Comparison of ENCODE assay signal across 7 cellular contexts in genomic region chr2:197450935-197451358, GRCh38. TPM values are rescaled to one million over a fixed set of nuclear protein-coding genes. Genes with fewer than 3 reads are reported as not detected.
DNase-seq lines count a peak whose midpoint lies in the region; ATAC-seq and TF ChIP-seq lines count a peak whose summit lies in the region.
"Not testable (repeated sequence)": the region's sequence is repeated elsewhere in the genome, so short reads cannot be mapped to it uniquely, and the experiment has no call there.

No MANE protein-coding gene starts in this region.

- H3K4me3 ChIP-seq in CD4-positive, CD25-positive, alpha-beta regulatory T cell (ENCODE audit: low read depth, low read length); GM23338; OCI-LY1 (ENCODE audit: low read depth, low read length, poor library complexity, severe bottlenecking); neutrophil (ENCODE audit: low read depth in 1 of 2, low read length in 1 of 2): not testable (repeated sequence)

- DNase-seq in CD4-positive, CD25-positive, alpha-beta regulatory T cell, result not testable (repeated sequence)
- DNase-seq in GM23338 (ENCODE audit: low spot score), result peak; percentile 26
- peak; percentile 35 for DNase-seq in NAMALWA (ENCODE audit: low spot score)
- peak; percentile 25 for DNase-seq in activated CD4-positive, alpha-beta T cell treated with anti-CD3 and anti-CD28 coated beads for 36 hours

- H3K4me1 Mint-ChIP-seq in CD4-positive, CD25-positive, alpha-beta regulatory T cell, result peaks cover 11 to 37% (median 28%) of the 10 kb centered on the region in 4 donors
- H3K4me1 Mint-ChIP-seq in GM23338, result not testable (repeated sequence)
- H3K4me1 Mint-ChIP-seq in activated CD4-positive, alpha-beta T cell treated with anti-CD3 and anti-CD28 coated beads for 36 hours, result peaks cover 27% of the 10 kb centered on the region
- H3K4me1 Mint-ChIP-seq in brain, result peaks cover 37% of the 10 kb centered on the region

- CTCF ChIA-PET in activated CD4-positive, alpha-beta T cell treated with anti-CD3 and anti-CD28 coated beads for 36 hours (lab: Charles Lee), result not testable (repeated sequence)

- H3K36me3 Mint-ChIP-seq in CD4-positive, CD25-positive, alpha-beta regulatory T cell; GM23338 (ENCODE audit: low read depth); activated CD4-positive, alpha-beta T cell treated with anti-CD3 and anti-CD28 coated beads for 36 hours (ENCODE audit: low read depth); brain: not testable (repeated sequence)

- H3K27me3 Mint-ChIP-seq in CD4-positive, CD25-positive, alpha-beta regulatory T cell; GM23338 (ENCODE audit: insufficient read depth, low read depth, poor library complexity); activated CD4-positive, alpha-beta T cell treated with anti-CD3 and anti-CD28 coated beads for 36 hours: not testable (repeated sequence)
- peaks cover 14% of the 10 kb centered on the region for H3K27me3 Mint-ChIP-seq in brain

- H2AFZ ChIP-seq in GM23338, result peak overlapping the region; percentile 21; the same call in 1 of the 2 replicates
- H2AFZ ChIP-seq in OCI-LY1 (ENCODE audit: low read length), result 0 out of 2 replicates have a peak overlapping the region, but pooled peaks have one; percentile 71

- H3K36me3 ChIP-seq in CD4-positive, CD25-positive, alpha-beta regulatory T cell (ENCODE audit: control insufficient read depth, insufficient read depth, low read length); GM23338 (ENCODE audit: insufficient read depth); OCI-LY1 (ENCODE audit: insufficient read depth, low read length); neutrophil: not testable (repeated sequence)

- intact Hi-C loops in activated CD4-positive, alpha-beta T cell treated with anti-CD3 and anti-CD28 coated beads for 36 hours (cut with DNase I, micrococcal nuclease), result loop anchor here in 1 of 2 experiments (5.0 kb wide), 1 partner anchor 256 kb away; the partner anchor contains the start of gene MARS2

- H3K9me3 Mint-ChIP-seq in CD4-positive, CD25-positive, alpha-beta regulatory T cell; GM23338; activated CD4-positive, alpha-beta T cell treated with anti-CD3 and anti-CD28 coated beads for 36 hours (ENCODE audit: low read depth); brain: not testable (repeated sequence)

- not testable (repeated sequence) for H3K9ac ChIP-seq in OCI-LY1 (ENCODE audit: low read length)

- H3K9me2 ChIP-seq in GM23338 (ENCODE audit: insufficient read depth); OCI-LY1 (ENCODE audit: low read depth, low read length): not testable (repeated sequence)

- H3K4me2 ChIP-seq in GM23338; OCI-LY1 (ENCODE audit: low read length): not testable (repeated sequence)

- not testable (repeated sequence) for TF ChIP-seq CTCF in GM23338 (conservative IDR thresholded peaks at IDR 0.05; ENCODE audit: low read depth in 2 of 2); OCI-LY1 (IDR thresholded peaks at IDR 0.05; ENCODE audit: low read length); brain (conservative IDR thresholded peaks at IDR 0.05); neutrophil (IDR thresholded peaks at IDR 0.05)

- peaks cover 26% of the 10 kb centered on the region for H3K4me1 ChIP-seq in CD4-positive, CD25-positive, alpha-beta regulatory T cell (ENCODE audit: control insufficient read depth, insufficient read depth, low read length, poor library complexity, severe bottlenecking)
- not testable (repeated sequence) for H3K4me1 ChIP-seq in GM23338 (ENCODE audit: insufficient read depth)
- H3K4me1 ChIP-seq in OCI-LY1 (ENCODE audit: insufficient read depth, low read length, severe bottlenecking), result peaks cover 18% of the 10 kb centered on the region
- H3K4me1 ChIP-seq in neutrophil (ENCODE audit: control insufficient read depth in 1 of 2, insufficient read depth in 1 of 2, low read depth in 1 of 2, low read length in 1 of 2), result peaks cover 29 to 34% of the 10 kb centered on the region in 2 experiments

- peaks cover 12% of the 10 kb centered on the region for H4K20me1 ChIP-seq in GM23338 (replicated peaks; ENCODE audit: insufficient read depth)
- not testable (repeated sequence) for H4K20me1 ChIP-seq in OCI-LY1 (ENCODE audit: insufficient read depth, low read length)

- not testable (repeated sequence) for H3K27me3 ChIP-seq in CD4-positive, CD25-positive, alpha-beta regulatory T cell (ENCODE audit: control insufficient read depth, insufficient read depth, low read length); GM23338 (ENCODE audit: insufficient read depth); OCI-LY1 (ENCODE audit: insufficient read depth, low read length); neutrophil

- peak overlapping the region in 2 of 3 donors; percentile 20 to 29 for H3K27ac Mint-ChIP-seq in CD4-positive, CD25-positive, alpha-beta regulatory T cell
- H3K27ac Mint-ChIP-seq in GM23338; activated CD4-positive, alpha-beta T cell treated with anti-CD3 and anti-CD28 coated beads for 36 hours: not testable (repeated sequence)
- peak overlapping the region in 2 of 5 experiments; percentile 37 to 73 for H3K27ac Mint-ChIP-seq in brain

- peak overlapping the region in 3 of 4 donors; percentile 59 to 91 (median 88) for H3K4me3 Mint-ChIP-seq in CD4-positive, CD25-positive, alpha-beta regulatory T cell
- H3K4me3 Mint-ChIP-seq in GM23338; activated CD4-positive, alpha-beta T cell treated with anti-CD3 and anti-CD28 coated beads for 36 hours: not testable (repeated sequence)
- H3K4me3 Mint-ChIP-seq in brain, result peak overlapping the region in 4 of 5 experiments; percentile 27 to 70 (median 64)

- peaks cover 15% of the 10 kb centered on the region; the same call in 1 of the 2 replicates for H3F3A ChIP-seq in GM23338 (replicated peaks; ENCODE audit: low read depth)
- H3F3A ChIP-seq in OCI-LY1 (ENCODE audit: insufficient read depth, low read length), result not testable (repeated sequence)

- ATAC-seq in CD4-positive, CD25-positive, alpha-beta regulatory T cell (ENCODE audit: low read depth in 2 of 2); GM23338; activated CD4-positive, alpha-beta T cell treated with anti-CD3 and anti-CD28 coated beads for 36 hours: not testable (repeated sequence)

- H3K79me2 ChIP-seq in GM23338 (replicated peaks; ENCODE audit: insufficient read depth), result peaks cover 22% of the 10 kb centered on the region
- peaks cover 22% of the 10 kb centered on the region for H3K79me2 ChIP-seq in OCI-LY1 (ENCODE audit: insufficient read depth, low read length)

- H3K27ac ChIP-seq in CD4-positive, CD25-positive, alpha-beta regulatory T cell (ENCODE audit: insufficient read depth, low read length, poor library complexity, severe bottlenecking); GM23338 (ENCODE audit: low read depth); OCI-LY1 (ENCODE audit: low read depth, low read length, poor library complexity, severe bottlenecking): not testable (repeated sequence)
- peak overlapping the region; percentile 7 for H3K27ac ChIP-seq in neutrophil

- POLR2A ChIA-PET in activated CD4-positive, alpha-beta T cell treated with anti-CD3 and anti-CD28 coated beads for 36 hours (lab: Charles Lee), result interaction anchor here (1.0 to 1.3 kb wide), 3 partner anchors 14 to 49 kb away, joined by 3 to 10 read pairs (median 4); partner anchors contain the start of genes HSPD1 and SF3B1

- H3K9me3 ChIP-seq in CD4-positive, CD25-positive, alpha-beta regulatory T cell (ENCODE audit: control insufficient read depth in 2 of 2, low read length in 2 of 2); OCI-LY1 (ENCODE audit: low read length); neutrophil: not testable (repeated sequence)

RNA-seq across cellular contexts. Expression of gene COQ10B, which starts 2.4 kb away (rescaled TPM):
- 73.9 TPM for total RNA-seq in CD4-positive, CD25-positive, alpha-beta regulatory T cell
- 10 to 100 TPM; 49.2 to 58.2 (median 53.6) TPM for polyA plus RNA-seq in CD4-positive, CD25-positive, alpha-beta regulatory T cell
- total RNA-seq in GM23338 (2014; rRNA removed; shearing (Covaris generic)), result 27.6 and 30.5 TPM in 2 replicates
- polyA plus RNA-seq in GM23338 (2016; fragmentation: Nextera tagmentation; extraction: Ambion mirVana), result 23.2 and 26.1 TPM in 2 replicates
- total RNA-seq in activated CD4-positive, alpha-beta T cell treated with anti-CD3 and anti-CD28 coated beads for 36 hours, result 10 to 100 TPM in 1 of 2 experiments, 1 to 10 TPM in 1; 9.7 to 13.3 TPM
- 5.4 TPM for polyA plus RNA-seq in brain (ENCODE audit: insufficient read depth, low read depth, low replicate concordance)

RNA-seq across cellular contexts. Expression of gene SF3B1, which starts 16.1 kb away (rescaled TPM):
- total RNA-seq in CD4-positive, CD25-positive, alpha-beta regulatory T cell, result 662 TPM
- polyA plus RNA-seq in CD4-positive, CD25-positive, alpha-beta regulatory T cell, result 100 to 1,000 TPM; 136 to 197 (median 164) TPM
- 340 and 354 TPM in 2 replicates for total RNA-seq in GM23338 (2014; rRNA removed; shearing (Covaris generic))
- polyA plus RNA-seq in GM23338 (2016; fragmentation: Nextera tagmentation; extraction: Ambion mirVana) (181 and 238 TPM in 2 replicates), brain (ENCODE audit: insufficient read depth, low read depth, low replicate concordance) (71.0 TPM)
- 100 to 1,000 TPM; 262 to 277 TPM for total RNA-seq in activated CD4-positive, alpha-beta T cell treated with anti-CD3 and anti-CD28 coated beads for 36 hours

RNA-seq across cellular contexts. Expression of gene HSPD1, which starts 48.7 kb away (rescaled TPM):
- total RNA-seq in CD4-positive, CD25-positive, alpha-beta regulatory T cell, result 183 TPM
- polyA plus RNA-seq in CD4-positive, CD25-positive, alpha-beta regulatory T cell, result 100 to 1,000 TPM in 1 of 4 donors, 10 to 100 TPM in 3; 81.1 to 108 (median 93.2) TPM
- 870 and 880 TPM in 2 replicates for total RNA-seq in GM23338 (2014; rRNA removed; shearing (Covaris generic))
- 944 and 1,188 TPM in 2 replicates for polyA plus RNA-seq in GM23338 (2016; fragmentation: Nextera tagmentation; extraction: Ambion mirVana)
- total RNA-seq in activated CD4-positive, alpha-beta T cell treated with anti-CD3 and anti-CD28 coated beads for 36 hours, result 1,000 to 10,000 TPM in 1 of 2 experiments, 100 to 1,000 TPM in 1; 872 to 1,138 TPM
- polyA plus RNA-seq in brain (ENCODE audit: insufficient read depth, low read depth, low replicate concordance), result 145 TPM

RNA-seq across cellular contexts. Expression of gene HSPE1, which starts 49.2 kb away (rescaled TPM):
- total RNA-seq in CD4-positive, CD25-positive, alpha-beta regulatory T cell, result 90.4 TPM
- 100 to 1,000 TPM; 110 to 133 (median 121) TPM for polyA plus RNA-seq in CD4-positive, CD25-positive, alpha-beta regulatory T cell
- 286 and 328 TPM in 2 replicates for total RNA-seq in GM23338 (2014; rRNA removed; shearing (Covaris generic))
- polyA plus RNA-seq in GM23338 (2016; fragmentation: Nextera tagmentation; extraction: Ambion mirVana) (1,493 and 1,529 TPM in 2 replicates), brain (ENCODE audit: insufficient read depth, low read depth, low replicate concordance) (90.9 TPM)
- total RNA-seq in activated CD4-positive, alpha-beta T cell treated with anti-CD3 and anti-CD28 coated beads for 36 hours, result 100 to 1,000 TPM; 250 to 356 TPM
